8 cellular contexts compared by ENCODE assay signal in genomic region chrX:152031346-152031745, GRCh38. TPM values are rescaled to one million over a fixed set of nuclear protein-coding genes. Genes with fewer than 3 reads are reported as not detected.
"Had no signal": no experiment of that assay in that cellular context is flagged by ENCODE, and none has a peak within 500 bp of the region (broad histone marks: within the 10 kb centered on the region; RNA-seq: fewer than 3 reads in every experiment).

No MANE protein-coding gene starts in this region.

RNA-seq across cellular contexts. Expression of gene GABRE, which starts 56.9 kb away (rescaled TPM):
- total RNA-seq: activated naive CD4-positive, alpha-beta T cell treated with anti-CD3 and anti-CD28 coated beads for 36 hours; activated naive CD4-positive, alpha-beta T cell treated with anti-CD3 and anti-CD28 coated beads, Interleukin-2, amount 50 U/mL, for 72 hours; activated naive CD8-positive, alpha-beta T cell treated with anti-CD3 and anti-CD28 coated beads for 36 hours; activated naive CD8-positive, alpha-beta T cell treated with anti-CD3 and anti-CD28 coated beads, Interleukin-2, amount 10 ng/mL, durations not matched to agents 7 days and 5 days; activated T-cell treated with anti-CD3 and anti-CD28 coated beads, Interleukin-2, amount 50 U/mL, for 72 hours; activated T-helper 1 cell treated with anti-CD3 and anti-CD28 coated beads, Interleukin-12 subunit alpha, Interleukin-12 subunit beta, Interleukin-2, Interleukin-4 antibody, amounts not matched to agents 30 ng/mL and 10 ng/mL and 1 ng/mL, durations not matched to agents 14 hours and 24 hours and 36 hours; activated T-helper 17 cell treated with anti-CD3 and anti-CD28 coated beads, Interleukin-2, amount 50 U/mL, for 72 hours; activated T-helper 2 cell treated with anti-CD3 and anti-CD28 coated beads, Interferon-gamma antibody, Interleukin-2, Interleukin-4, amounts not matched to agents 10 μg/mL and 5 μg/mL and 100 μg/mL, durations not matched to agents 14 hours and 24 hours and 36 hours had no signal
